Comparison of ENCODE assay signal across 7 cellular contexts in the genomic region with DNA sequence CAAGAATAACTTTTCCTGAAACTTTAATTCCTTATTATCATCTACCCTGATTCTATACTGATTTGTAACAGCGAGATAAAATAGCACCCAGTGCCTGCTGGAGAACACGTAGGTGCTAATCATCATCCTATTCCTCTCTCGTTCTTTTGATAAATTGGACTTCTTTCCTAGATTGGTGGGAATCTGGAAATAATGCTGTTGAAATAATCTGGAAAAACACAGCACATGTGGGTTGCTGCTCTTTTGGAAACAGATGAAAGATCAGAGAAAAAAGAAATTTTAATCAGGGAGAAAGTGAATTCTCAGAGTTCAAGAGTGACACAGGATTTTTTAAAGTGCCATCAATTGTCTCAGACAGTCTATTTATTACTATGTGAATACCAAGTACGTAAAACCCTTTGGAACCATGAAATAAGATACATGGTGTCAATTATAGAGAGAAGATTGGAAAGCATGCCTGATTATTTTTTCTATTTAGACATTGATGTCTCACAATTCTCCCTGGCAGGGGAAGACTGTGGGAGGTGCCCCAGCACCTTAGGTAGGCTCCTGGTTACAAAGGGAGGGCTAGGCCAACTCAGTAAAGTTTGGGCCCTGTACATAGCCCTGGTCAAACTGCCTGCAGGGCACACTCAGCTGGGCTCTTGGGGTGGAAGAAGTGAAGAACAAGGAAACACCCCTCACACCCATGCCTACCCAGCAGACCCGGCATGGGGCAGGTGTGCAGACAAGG.
"Had no signal": no experiment of that assay in that cellular context is flagged by ENCODE, and none has a peak within 500 bp of the region (broad histone marks: within the 10 kb centered on the region; RNA-seq: fewer than 3 reads in every experiment).

No MANE protein-coding gene starts in this region.

- H3K36me3 ChIP-seq: HAP-1 had no signal

- H3K27ac ChIP-seq: HL-60 had no signal

- H3K4me3 ChIP-seq: GM23338, HAP-1, K562 had no signal

- DNase-seq: HFFc6 had no signal

- H3K9me3 ChIP-seq: HAP-1 had no signal

- H3K4me1 ChIP-seq: HAP-1 had no signal

- ATAC-seq: GM23338, HCT116, HepG2, K562 had no signal

- H2AFZ ChIP-seq: GM23338 had no signal

- H3K4me2 ChIP-seq: GM23338 had no signal
